Comparison of ENCODE assay signal across 8 cellular contexts in the genomic region with DNA sequence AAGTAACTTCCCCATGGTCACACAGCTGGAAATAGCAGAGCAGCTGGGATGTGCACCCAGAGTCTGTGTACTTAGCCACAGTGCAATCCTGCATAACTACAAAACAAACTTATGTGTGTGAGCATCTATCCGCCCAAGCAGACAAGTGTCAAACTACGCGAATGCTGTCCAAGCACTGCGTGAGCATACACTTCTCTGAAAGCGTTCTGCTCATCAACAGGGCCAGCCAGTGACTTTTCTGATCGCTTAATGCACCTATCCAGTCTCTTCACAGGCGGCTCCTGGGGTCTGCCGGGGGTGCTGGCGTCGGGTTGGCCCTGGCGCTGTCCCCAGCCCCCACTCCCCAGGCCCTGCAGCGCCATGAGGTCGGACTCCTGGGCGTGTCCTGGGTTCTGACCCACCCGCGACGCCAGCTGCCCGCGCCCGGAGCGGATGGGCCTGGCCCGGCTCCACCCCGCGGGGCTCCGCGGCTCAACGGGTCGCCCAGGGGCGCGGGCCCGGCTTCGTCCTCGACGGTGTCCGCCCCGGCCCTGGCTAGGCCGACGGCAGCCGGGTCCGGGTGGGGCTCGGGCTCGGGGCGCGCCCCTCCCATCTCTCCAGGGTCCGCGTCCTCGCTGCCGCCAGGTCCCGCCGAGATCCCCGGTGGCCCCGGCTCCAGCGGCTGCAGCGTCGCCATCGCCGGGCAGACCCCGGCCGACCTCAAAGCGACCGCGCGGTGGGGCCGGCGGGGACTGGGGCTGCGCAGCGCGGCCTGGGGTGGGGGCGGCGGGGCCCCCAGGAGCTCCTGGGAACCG. TPM values are rescaled to one million over a fixed set of nuclear protein-coding genes. Genes with fewer than 3 reads are reported as not detected.
DNase-seq lines count a peak whose midpoint lies in the region; ATAC-seq and TF ChIP-seq lines count a peak whose summit lies in the region.

No MANE protein-coding gene starts in this region.

- ATAC-seq in left lung (no peak), HG03442 (IDR thresholded peaks at IDR 0.05; ENCODE audit: unreplicated experiment) (no peak)

- CTCF ChIA-PET in HEK293T (lab: Yijun Ruan, JAX) = no interaction called here

- intact Hi-C loops in left lung (cut with DNase I) = no loop called here

- peak overlapping the region; percentile 86 to 92 for H3K27ac ChIP-seq in left lung
- H3K27ac ChIP-seq in temporal lobe (ENCODE audit: low read depth, low read length) = peak overlapping the region; percentile 89

- TF ChIP-seq CTCF in NB4 (IDR thresholded peaks at IDR 0.05; ENCODE audit: low read depth, low read length) = no peak
- TF ChIP-seq CTCF in left lung (IDR thresholded peaks at IDR 0.05) = no peak

- DNase-seq in NB4 (ENCODE audit: low read depth) (no peak), cerebellum (ENCODE audit: low spot score) (peak; percentile 16), left lung (peak; percentile 32 to 84), HEK293T (ENCODE audit: extremely low spot score) (no peak), kidney tubule cell (ENCODE audit: low spot score) (no peak)

- H3K4me1 ChIP-seq in left lung = peaks cover 9 to 22% of the 10 kb centered on the region in 2 donors

- H3K36me3 ChIP-seq in left lung = peaks cover 0 to 4% of the 10 kb centered on the region in 2 donors

- POLR2A ChIA-PET in HEK293T (lab: Yijun Ruan, JAX) = no interaction called here

- H3K9me3 ChIP-seq in left lung = peaks cover 0 to 18% of the 10 kb centered on the region in 2 donors

- TF ChIP-seq POLR2A in NB4 (IDR thresholded peaks at IDR 0.05; ENCODE audit: extremely low read depth, insufficient read length) = no peak

- H3K4me3 ChIP-seq in GM08714 (ENCODE audit: low read length) (peak overlapping the region; percentile 60; the same call in 1 of the 2 replicates), NB4 (ENCODE audit: low read depth, low read length) (peak overlapping the region; percentile 90), left lung (peak overlapping the region; percentile 90 to 92)

- no peaks in the 10 kb centered on the region for H3K27me3 ChIP-seq in left lung

TF ChIP-seq in HEK293T, 16 proteins besides CTCF, POLR2A, EP300 and RAD21:
- TF ChIP-seq ELF4 (IDR thresholded peaks at IDR 0.05) (no peak), BHLHE40 (IDR thresholded peaks at IDR 0.05; ENCODE audit: borderline replicate concordance) (no peak), CTBP1 (IDR thresholded peaks at IDR 0.05; ENCODE audit: borderline replicate concordance) (no peak), SP1 (IDR thresholded peaks at IDR 0.05) (no peak), ARNT (IDR thresholded peaks at IDR 0.05) (no peak), FOXK2 (IDR thresholded peaks at IDR 0.05) (no peak), FOXA1 (IDR thresholded peaks at IDR 0.05) (no peak), ZNF384 (IDR thresholded peaks at IDR 0.05) (no peak), SUZ12 (IDR thresholded peaks at IDR 0.05) (no peak)
- TF ChIP-seq, protein P1, sequence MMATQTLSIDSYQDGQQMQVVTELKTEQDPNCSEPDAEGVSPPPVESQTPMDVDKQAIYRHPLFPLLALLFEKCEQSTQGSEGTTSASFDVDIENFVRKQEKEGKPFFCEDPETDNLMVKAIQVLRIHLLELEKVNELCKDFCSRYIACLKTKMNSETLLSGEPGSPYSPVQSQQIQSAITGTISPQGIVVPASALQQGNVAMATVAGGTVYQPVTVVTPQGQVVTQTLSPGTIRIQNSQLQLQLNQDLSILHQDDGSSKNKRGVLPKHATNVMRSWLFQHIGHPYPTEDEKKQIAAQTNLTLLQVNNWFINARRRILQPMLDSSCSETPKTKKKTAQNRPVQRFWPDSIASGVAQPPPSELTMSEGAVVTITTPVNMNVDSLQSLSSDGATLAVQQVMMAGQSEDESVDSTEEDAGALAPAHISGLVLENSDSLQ (IDR thresholded peaks at IDR 0.05) = no peak

RNA-seq across cellular contexts. Expression of a gene that starts 1.3 kb away (rescaled TPM):
- total RNA-seq in cerebellum (61.7 TPM), left lung (10 to 100 TPM; 15.8 to 16.5 TPM), temporal lobe (51.4 TPM)

RNA-seq across cellular contexts. Expression of a gene that starts 31.0 kb away (rescaled TPM):
- total RNA-seq in cerebellum = 2.4 TPM
- total RNA-seq in left lung = under 1 TPM; 0.21 to 0.47 TPM
- 0.49 TPM for total RNA-seq in temporal lobe

Comparison
In these comparisons a context has a peak if more than half of its experiments do, and no peak if none do; other contexts are left out.
1. DNase-seq: peak in cerebellum (single experiment) and left lung (2 of 2); none in NB4 (single experiment), HEK293T (single experiment) and kidney tubule cell (single experiment).
2. Peak in every context shown above with its lines, with median percentiles within 50 percentile points of each other: H3K4me3 ChIP-seq.